Comparison of ENCODE assay signal across 32 cellular contexts in genomic region chr20:51729771-51730170, GRCh38.
"Had no signal": no experiment of that assay in that cellular context is flagged by ENCODE, and none has a peak within 500 bp of the region (broad histone marks: within the 10 kb centered on the region; RNA-seq: fewer than 3 reads in every experiment).

No MANE protein-coding gene starts in this region.

- H3K36me3 ChIP-seq: adrenal gland, breast epithelium had no signal

- H3K4me1 Mint-ChIP-seq: activated B cell treated with CpG ODN at 0.5 μM for 24 hours had no signal

- H3K27me3 ChIP-seq: adrenal gland, body of pancreas, breast epithelium, Peyer's patch, SJSA1 had no signal

- H3K4me3 Mint-ChIP-seq: activated B cell treated with CpG ODN at 0.5 μM for 24 hours; activated CD4-positive, alpha-beta memory T cell treated with anti-CD3 and anti-CD28 coated beads for 36 hours; activated naive CD4-positive, alpha-beta T cell treated with anti-CD3 and anti-CD28 coated beads for 36 hours; activated T-cell treated with anti-CD3 and anti-CD28 coated beads, Interleukin-2, amount 50 U/mL, for 4 hours; activated T-helper 1 cell treated with anti-CD3 and anti-CD28 coated beads, Interleukin-12 subunit alpha, Interleukin-12 subunit beta, Interleukin-2, Interleukin-4 antibody, amounts not matched to agents 30 ng/mL and 10 ng/mL and 1 ng/mL, durations not matched to agents 14 hours and 24 hours and 36 hours; T-helper 1 cell treated with Interleukin-12 subunit alpha and Interleukin-12 subunit beta and Interleukin-4 antibody, amounts not matched to agents 30 μg/mL and 1 μg/mL, for 36 hours; T-helper 2 cell treated with Interferon-gamma antibody and Interleukin-4, amounts not matched to agents 5 μg/mL and 100 μg/mL, for 36 hours had no signal

- H3K27ac Mint-ChIP-seq: activated B cell treated with CpG ODN at 0.5 μM for 24 hours; activated CD4-positive, alpha-beta memory T cell treated with anti-CD3 and anti-CD28 coated beads for 36 hours; activated naive CD4-positive, alpha-beta T cell treated with anti-CD3 and anti-CD28 coated beads for 36 hours; activated naive CD4-positive, alpha-beta T cell treated with anti-CD3 and anti-CD28 coated beads, Interleukin-2, amount 50 U/mL, for 72 hours; activated T-helper 1 cell treated with anti-CD3 and anti-CD28 coated beads, Interleukin-12 subunit alpha, Interleukin-12 subunit beta, Interleukin-2, Interleukin-4 antibody, amounts not matched to agents 30 ng/mL and 10 ng/mL and 1 ng/mL, durations not matched to agents 14 hours and 24 hours and 36 hours; T-helper 1 cell treated with Interleukin-12 subunit alpha and Interleukin-12 subunit beta and Interleukin-4 antibody, amounts not matched to agents 30 μg/mL and 1 μg/mL, for 36 hours; T-helper 2 cell treated with Interferon-gamma antibody and Interleukin-4, amounts not matched to agents 5 μg/mL and 100 μg/mL, for 36 hours had no signal

- H3K4me1 ChIP-seq: body of pancreas, breast epithelium had no signal

- FAIRE-seq: astrocyte, TTC549 had no signal

- H3K36me3 Mint-ChIP-seq: activated CD4-positive, alpha-beta memory T cell treated with anti-CD3 and anti-CD28 coated beads for 36 hours; activated naive CD4-positive, alpha-beta T cell treated with anti-CD3 and anti-CD28 coated beads, Interleukin-2, amount 50 U/mL, for 72 hours had no signal

- H3K9me3 ChIP-seq: adrenal gland, body of pancreas, breast epithelium, Peyer's patch, SJSA1, SK-N-SH had no signal

- H3K9ac ChIP-seq: SK-N-SH had no signal

- H3K27ac ChIP-seq: adrenal gland, body of pancreas, breast epithelium, Peyer's patch, SJSA1 had no signal

- DNase-seq: activated B cell treated with CpG ODN at 0.5 μM for 24 hours; activated CD4-positive, alpha-beta memory T cell treated with anti-CD3 and anti-CD28 coated beads for 36 hours; activated CD4-positive, alpha-beta T cell treated with anti-CD3 and anti-CD28 coated beads for 4 hours; activated CD4-positive, alpha-beta T cell treated with anti-CD3 and anti-CD28 coated beads, Interleukin-2, amount 50 U/mL, for 1 hour; activated CD4-positive, CD25-positive, alpha-beta regulatory T cell treated with anti-CD3 and anti-CD28 coated beads, Interleukin-2, amount 50 U/mL, for 72 hours; activated CD8-positive, alpha-beta memory T cell treated with anti-CD3 and anti-CD28 coated beads, Interleukin-2, amount 50 U/mL, for 4 hours; activated gamma-delta T cell treated with Interleukin-2 at 50 U/mL for 16 hours; activated naive CD4-positive, alpha-beta T cell treated with anti-CD3 and anti-CD28 coated beads for 36 hours; activated T-cell treated with anti-CD3 and anti-CD28 coated beads for 4 hours; activated T-cell treated with anti-CD3 and anti-CD28 coated beads, Interleukin-2, amount 50 U/mL, for 4 hours; adrenal gland; body of pancreas; NCI-H1105; NCI-H1417 treated with DMSO at 0.1 percent for 48 hours; NCI-H1930; NCI-H2081 treated with DMSO at 0.1 percent for 48 hours; NCI-H226; NCI-H446 treated with DMSO at 0.1 percent for 48 hours; NCI-H524; PC-3; Peyer's patch; RPMI8226; SHP77 treated with DMSO at 0.1 percent for 48 hours; SK-N-SH had no signal

- H3K4me3 ChIP-seq: adrenal gland, body of pancreas, breast epithelium, Peyer's patch, SJSA1 had no signal

- H3K4me2 ChIP-seq: SK-N-SH had no signal

- H3K27me3 Mint-ChIP-seq: activated CD4-positive, alpha-beta memory T cell treated with anti-CD3 and anti-CD28 coated beads for 36 hours had no signal

- H3K9me3 Mint-ChIP-seq: activated B cell treated with CpG ODN at 0.5 μM for 24 hours; activated CD4-positive, alpha-beta memory T cell treated with anti-CD3 and anti-CD28 coated beads for 36 hours; activated naive CD4-positive, alpha-beta T cell treated with anti-CD3 and anti-CD28 coated beads for 36 hours; activated naive CD4-positive, alpha-beta T cell treated with anti-CD3 and anti-CD28 coated beads, Interleukin-2, amount 50 U/mL, for 72 hours; activated T-cell treated with anti-CD3 and anti-CD28 coated beads, Interleukin-2, amount 50 U/mL, for 4 hours; activated T-helper 1 cell treated with anti-CD3 and anti-CD28 coated beads, Interleukin-12 subunit alpha, Interleukin-12 subunit beta, Interleukin-2, Interleukin-4 antibody, amounts not matched to agents 30 ng/mL and 10 ng/mL and 1 ng/mL, durations not matched to agents 14 hours and 24 hours and 36 hours; T-helper 1 cell treated with Interleukin-12 subunit alpha and Interleukin-12 subunit beta and Interleukin-4 antibody, amounts not matched to agents 30 μg/mL and 1 μg/mL, for 36 hours; T-helper 2 cell treated with Interferon-gamma antibody and Interleukin-4, amounts not matched to agents 5 μg/mL and 100 μg/mL, for 36 hours had no signal

- ATAC-seq: activated naive CD4-positive, alpha-beta T cell treated with anti-CD3 and anti-CD28 coated beads, Interleukin-2, amount 50 U/mL, for 72 hours; activated T-cell treated with anti-CD3 and anti-CD28 coated beads, Interleukin-2, amount 50 U/mL, for 4 hours; body of pancreas; PC-3 had no signal
